23 cellular contexts compared by ENCODE assay signal in genomic region chr5:178309271-178310008, GRCh38.
DNase-seq lines count a peak whose midpoint lies in the region; ATAC-seq, FAIRE-seq and TF ChIP-seq lines count a peak whose summit lies in the region.
"Had no signal": no experiment of that assay in that cellular context is flagged by ENCODE, and none has a peak within 500 bp of the region (broad histone marks: within the 10 kb centered on the region; RNA-seq: fewer than 3 reads in every experiment).

No MANE protein-coding gene starts in this region.

- ATAC-seq in HepG2 (no peak; the same call in 2 of the 3 replicates), GM19324 (IDR thresholded peaks at IDR 0.05; ENCODE audit: low FRiP score, unreplicated experiment) (no peak)
- ATAC-seq: activated CD8-positive, alpha-beta T cell treated with anti-CD3 and anti-CD28 coated beads for 36 hours; left colon had no signal

- no peaks in the 10 kb centered on the region for H3K4me1 ChIP-seq in HepG2 (ENCODE audit: insufficient read depth, low read length)
- H3K4me1 ChIP-seq in spleen, result peaks cover 0 to 7% (median 2%) of the 10 kb centered on the region in 6 donors
- H3K4me1 ChIP-seq: adrenal gland, breast epithelium had no signal

- no peak overlapping the region for H3K4me2 ChIP-seq in HepG2 (ENCODE audit: low read depth, low read length)
- H3K4me2 ChIP-seq: KMS-11 had no signal

- WGBS in HepG2 (ENCODE audit: low lambda C conversion rate), result 5% methylated on average over 12 of the region's 18 CpGs
- WGBS in spleen, 5 donors, result 73 to 85% (median 79%) methylated on average over 11 to 18 of the region's 18 CpGs

- H3K36me3 ChIP-seq in H7 (replicated peaks; ENCODE audit: control insufficient read depth, insufficient read depth, low read length) (no peaks in the 10 kb centered on the region), HepG2 (replicated peaks in 1 of 2; ENCODE audit: control insufficient read depth in 1 of 2, insufficient read depth in 2 of 2, low read length in 2 of 2) (no peaks in the 10 kb centered on the region), spleen (no peaks in the 10 kb centered on the region)
- H3K36me3 ChIP-seq: adrenal gland, breast epithelium, stomach had no signal

- H3K4me3 ChIP-seq in H7 (ENCODE audit: insufficient read depth, low read depth, low read length) (no peak overlapping the region), HepG2 (replicated peaks in 1 of 3; ENCODE audit: insufficient read depth in 1 of 3, low read depth in 2 of 3, low read length in 3 of 3) (no peak overlapping the region), spleen (no peak overlapping the region)
- H3K4me3 ChIP-seq: adrenal gland, breast epithelium, stomach had no signal

- no peaks in the 10 kb centered on the region for H3K79me2 ChIP-seq in HepG2 (ENCODE audit: insufficient read depth, low read length)

- no peak for TF ChIP-seq RAD21 in HepG2 (CRISPR knock-in tag; IDR thresholded peaks at IDR 0.05)

- H3K36me3 Mint-ChIP-seq in chondrocyte (ENCODE audit: low read depth), result no peaks in the 10 kb centered on the region

- CTCF ChIA-PET in HepG2 (lab: Yijun Ruan, JAX; ENCODE audit: low intra/inter-chr PET ratio, low total read pairs), result no interaction called here

- H3K27me3 Mint-ChIP-seq in chondrocyte (ENCODE audit: low read depth), result peaks cover 7% of the 10 kb centered on the region
- H3K27me3 Mint-ChIP-seq: activated CD8-positive, alpha-beta T cell treated with anti-CD3 and anti-CD28 coated beads for 36 hours had no signal

- peak; percentile 64 for DNase-seq in H7
- peak; percentile 73 for DNase-seq in chondrocyte (ENCODE audit: low spot score)
- no peak for DNase-seq in HepG2 (ENCODE audit: low spot score)
- DNase-seq in spleen, result peak; percentile 59
- no peak for DNase-seq in activated CD4-positive, alpha-beta T cell treated with anti-CD3 and anti-CD28 coated beads, Interleukin-2, amount 50 U/mL, for 1 hour
- no peak for DNase-seq in NCI-H187 treated with DMSO at 0.1 percent for 48 hours (lab: John Stamatoyannopoulos, UW)
- DNase-seq: activated B cell treated with CpG ODN at 0.5 μM for 24 hours; activated CD8-positive, alpha-beta T cell treated with anti-CD3 and anti-CD28 coated beads for 36 hours; activated gamma-delta T cell treated with Interleukin-2 at 50 U/mL for 16 hours; MV-4-11; NCI-H1694; NCI-H526 treated with DMSO at 0.1 percent for 48 hours; stimulated activated CD4-positive, alpha-beta T cell treated with anti-CD3 and anti-CD28 coated beads, Interleukin-12 subunit alpha, Interleukin-12 subunit beta, amount 100 ng/mL, for 4 hours; stomach; T-helper 9 cell had no signal

- H3K4me3 Mint-ChIP-seq in chondrocyte (ENCODE audit: unreplicated experiment), result no peak overlapping the region
- H3K4me3 Mint-ChIP-seq: activated B cell treated with CpG ODN at 0.5 μM for 24 hours; activated CD8-positive, alpha-beta T cell treated with anti-CD3 and anti-CD28 coated beads for 36 hours had no signal

- FAIRE-seq in HepG2 (lab: Jason Lieb, UNC), result no peak
- FAIRE-seq: D721Med, H54 had no signal

- TF ChIP-seq EP300 in HepG2 (IDR thresholded peaks at IDR 0.05; ENCODE audit: low read depth in 2 of 2, low read length in 2 of 2), result no peak
- no peak for TF ChIP-seq EP300 in HepG2 (CRISPR knock-in tag; IDR thresholded peaks at IDR 0.05; ENCODE audit: borderline replicate concordance)

- H4K20me1 ChIP-seq in HepG2 (ENCODE audit: insufficient read depth, low read length), result no peaks in the 10 kb centered on the region

- TF ChIP-seq CTCF in chondrocyte (IDR thresholded peaks at IDR 0.05) (no peak), HepG2 (CRISPR knock-in tag; IDR thresholded peaks at IDR 0.05) (0 out of 2 replicates have a peak, but pooled peaks have one; percentile 7), spleen (IDR thresholded peaks at IDR 0.05 in 8 of 11, conservative IDR thresholded peaks at IDR 0.05 in 3 of 11) (no peak)

- H3K9me3 ChIP-seq in HepG2 (ENCODE audit: low read length) (no peaks in the 10 kb centered on the region), spleen (no peaks in the 10 kb centered on the region)
- H3K9me3 ChIP-seq: adrenal gland, breast epithelium, stomach had no signal

- in situ Hi-C loops in HepG2 (cut with HindIII; ENCODE audit: extremely low pct_ligation_motif_present, low pct_unique_long_range_greater_than_20kb), result no loop called here

- no TSS peak for BruUV-seq in HepG2 (replicated peaks; lab: Mats Ljungman, UMichigan)

- H3K27me3 ChIP-seq in H7 (ENCODE audit: control insufficient read depth, insufficient read depth, low read length) (no peaks in the 10 kb centered on the region), HepG2 (ENCODE audit: control insufficient read depth in 1 of 2, insufficient read depth in 2 of 2, low read length in 2 of 2) (peaks cover 8 to 40% of the 10 kb centered on the region in 2 experiments; a peak in 4 of 5 replicates), spleen (replicated peaks in 1 of 7) (no peaks in the 10 kb centered on the region)
- H3K27me3 ChIP-seq: adrenal gland, breast epithelium had no signal

- no peaks in the 10 kb centered on the region for H3K4me1 Mint-ChIP-seq in chondrocyte (ENCODE audit: low read depth)
- H3K4me1 Mint-ChIP-seq: activated B cell treated with CpG ODN at 0.5 μM for 24 hours had no signal

- intact Hi-C loops in HepG2 (cut with micrococcal nuclease; ENCODE audit: unreplicated experiment), result no loop called here
- intact Hi-C loops in spleen (cut with DNase I; ENCODE audit: low total_unique reads), result no loop called here

- POLR2A ChIA-PET in HepG2 (lab: Yijun Ruan, JAX), result no interaction called here

- TF ChIP-seq POLR2A in HepG2 (IDR thresholded peaks at IDR 0.05; ENCODE audit: insufficient read depth in 1 of 2, low read depth in 2 of 2, low read length in 2 of 2), result no peak
- no peak for TF ChIP-seq POLR2A in spleen (IDR thresholded peaks at IDR 0.05)

- H3K9me3 Mint-ChIP-seq in chondrocyte (ENCODE audit: low read depth), result no peaks in the 10 kb centered on the region
- H3K9me3 Mint-ChIP-seq: activated B cell treated with CpG ODN at 0.5 μM for 24 hours; activated CD8-positive, alpha-beta T cell treated with anti-CD3 and anti-CD28 coated beads for 36 hours had no signal

- H2AFZ ChIP-seq in HepG2 (ENCODE audit: low read length), result no peak overlapping the region

- no peak overlapping the region for H3K27ac Mint-ChIP-seq in chondrocyte (ENCODE audit: unreplicated experiment)
- H3K27ac Mint-ChIP-seq: activated B cell treated with CpG ODN at 0.5 μM for 24 hours; activated CD8-positive, alpha-beta T cell treated with anti-CD3 and anti-CD28 coated beads for 36 hours had no signal

- no peak overlapping the region for H3K9ac ChIP-seq in HepG2 (ENCODE audit: insufficient read depth, low read depth, low read length)
- H3K9ac ChIP-seq: KMS-11 had no signal

- H3K27ac ChIP-seq in HepG2 (ENCODE audit: extremely low read length, insufficient read depth, low read length) (no peak overlapping the region), spleen (no peak overlapping the region)
- H3K27ac ChIP-seq: adrenal gland, breast epithelium, KMS-11, RWPE1, stomach had no signal

TF ChIP-seq in HepG2, 621 proteins besides CTCF, POLR2A, EP300 and RAD21 (continues in another document):
- TF ChIP-seq GATA4 (IDR thresholded peaks at IDR 0.05; ENCODE audit: borderline replicate concordance, low read depth) (no peak), ZNF879 (CRISPR knock-in tag; IDR thresholded peaks at IDR 0.05) (no peak), ZBTB4 (CRISPR knock-in tag; IDR thresholded peaks at IDR 0.05; ENCODE audit: borderline replicate concordance) (no peak), ZNF333 (CRISPR knock-in tag; IDR thresholded peaks at IDR 0.05; ENCODE audit: borderline replicate concordance) (no peak), MAFG (CRISPR knock-in tag; IDR thresholded peaks at IDR 0.05) (no peak)

Comparison
In these comparisons a context has a peak if more than half of its experiments do, and no peak if none do; other contexts are left out.
1. DNase-seq: peak in H7 (single experiment), chondrocyte (single experiment) and spleen (single experiment); none in HepG2 (single experiment), activated CD4-positive, alpha-beta T cell treated with anti-CD3 and anti-CD28 coated beads, Interleukin-2, amount 50 U/mL, for 1 hour (single experiment) and NCI-H187 treated with DMSO at 0.1 percent for 48 hours (single experiment).